In genomic region chr22:44200855-44201550, GRCh38 we compare ENCODE assay signal across 19 cellular contexts. TPM values are rescaled to one million over a fixed set of nuclear protein-coding genes. Genes with fewer than 3 reads are reported as not detected.
DNase-seq lines count a peak whose midpoint lies in the region; ATAC-seq and TF ChIP-seq lines count a peak whose summit lies in the region.
"Had no signal": no experiment of that assay in that cellular context is flagged by ENCODE, and none has a peak within 500 bp of the region (broad histone marks: within the 10 kb centered on the region; RNA-seq: fewer than 3 reads in every experiment).

No MANE protein-coding gene starts in this region.

- no peak overlapping the region for H3K4me3 Mint-ChIP-seq in activated T-helper 2 cell treated with anti-CD3 and anti-CD28 coated beads, Interferon-gamma antibody, Interleukin-2, Interleukin-4, amounts not matched to agents 10 μg/mL and 5 μg/mL and 100 μg/mL, durations not matched to agents 14 hours and 24 hours and 36 hours (ENCODE audit: low read depth)
- H3K4me3 Mint-ChIP-seq: activated CD4-positive, alpha-beta memory T cell treated with anti-CD3 and anti-CD28 coated beads for 36 hours; mesothelial cell of epicardium had no signal

- no peaks in the 10 kb centered on the region for H3K9me3 Mint-ChIP-seq in activated T-helper 2 cell treated with anti-CD3 and anti-CD28 coated beads, Interferon-gamma antibody, Interleukin-2, Interleukin-4, amounts not matched to agents 10 μg/mL and 5 μg/mL and 100 μg/mL, durations not matched to agents 14 hours and 24 hours and 36 hours
- H3K9me3 Mint-ChIP-seq: activated CD4-positive, alpha-beta memory T cell treated with anti-CD3 and anti-CD28 coated beads for 36 hours; mesothelial cell of epicardium had no signal

- TF ChIP-seq CTCF in left ventricle myocardium inferior (IDR thresholded peaks at IDR 0.05; ENCODE audit: borderline replicate concordance) (no peak), Loucy (conservative IDR thresholded peaks at IDR 0.05; ENCODE audit: low read length) (no peak), gastroesophageal sphincter (IDR thresholded peaks at IDR 0.05) (no peak)

- ATAC-seq in Right ventricle myocardium superior (ENCODE audit: poor library complexity): peak; percentile 26
- ATAC-seq in gastroesophageal sphincter: peak; percentile 25
- no peak for ATAC-seq in aorta (ENCODE audit: low FRiP score)

- no peak overlapping the region for H3K27ac Mint-ChIP-seq in activated T-helper 2 cell treated with anti-CD3 and anti-CD28 coated beads, Interferon-gamma antibody, Interleukin-2, Interleukin-4, amounts not matched to agents 10 μg/mL and 5 μg/mL and 100 μg/mL, durations not matched to agents 14 hours and 24 hours and 36 hours
- H3K27ac Mint-ChIP-seq: activated CD4-positive, alpha-beta memory T cell treated with anti-CD3 and anti-CD28 coated beads for 36 hours had no signal

- H3K27ac ChIP-seq in left ventricle myocardium inferior (replicated peaks) (no peak overlapping the region), gastroesophageal sphincter (no peak overlapping the region), aorta (ENCODE audit: low read depth in 1 of 2, low read length in 2 of 2) (no peak overlapping the region)
- H3K27ac ChIP-seq: ascending aorta, esophagus squamous epithelium, PC-9, right atrium auricular region had no signal

- no peaks in the 10 kb centered on the region for H3F3A ChIP-seq in Loucy (ENCODE audit: low read depth)

- H3K27me3 ChIP-seq in left ventricle myocardium inferior (ENCODE audit: low read depth) (peaks cover 67% of the 10 kb centered on the region), Loucy (ENCODE audit: insufficient read depth, low read length, poor library complexity, severe bottlenecking) (no peaks in the 10 kb centered on the region), gastroesophageal sphincter (peaks cover 63% of the 10 kb centered on the region), aorta (ENCODE audit: control insufficient read depth in 1 of 2, insufficient read depth in 2 of 2, low read length in 1 of 2) (no peaks in the 10 kb centered on the region)
- H3K27me3 ChIP-seq: ascending aorta, right atrium auricular region had no signal

- H4K20me1 ChIP-seq in Loucy (ENCODE audit: insufficient read depth, low read length, poor library complexity, severe bottlenecking): no peaks in the 10 kb centered on the region

- H3K4me1 Mint-ChIP-seq in activated T-helper 2 cell treated with anti-CD3 and anti-CD28 coated beads, Interferon-gamma antibody, Interleukin-2, Interleukin-4, amounts not matched to agents 10 μg/mL and 5 μg/mL and 100 μg/mL, durations not matched to agents 14 hours and 24 hours and 36 hours (ENCODE audit: low read depth): no peaks in the 10 kb centered on the region

- H3K4me2 ChIP-seq in Loucy (ENCODE audit: low read depth, low read length, poor library complexity, severe bottlenecking): peak overlapping the region; percentile 49
- H3K4me2 ChIP-seq: PC-9, SK-N-SH had no signal

- H3K79me2 ChIP-seq in Loucy (ENCODE audit: insufficient read depth, low read length): no peaks in the 10 kb centered on the region

- H3K9ac ChIP-seq in Loucy (ENCODE audit: low read depth, low read length, poor library complexity, severe bottlenecking): peak overlapping the region; percentile 64
- H3K9ac ChIP-seq: SK-N-SH had no signal

- TF ChIP-seq POLR2A in gastroesophageal sphincter (IDR thresholded peaks at IDR 0.05): no peak

- H3K36me3 Mint-ChIP-seq in activated T-helper 2 cell treated with anti-CD3 and anti-CD28 coated beads, Interferon-gamma antibody, Interleukin-2, Interleukin-4, amounts not matched to agents 10 μg/mL and 5 μg/mL and 100 μg/mL, durations not matched to agents 14 hours and 24 hours and 36 hours (ENCODE audit: low read depth): peaks cover 58% of the 10 kb centered on the region
- H3K36me3 Mint-ChIP-seq: mesothelial cell of epicardium had no signal

- H3K27me3 Mint-ChIP-seq in activated T-helper 2 cell treated with anti-CD3 and anti-CD28 coated beads, Interferon-gamma antibody, Interleukin-2, Interleukin-4, amounts not matched to agents 10 μg/mL and 5 μg/mL and 100 μg/mL, durations not matched to agents 14 hours and 24 hours and 36 hours (ENCODE audit: low read depth): no peaks in the 10 kb centered on the region
- H3K27me3 Mint-ChIP-seq: activated CD4-positive, alpha-beta memory T cell treated with anti-CD3 and anti-CD28 coated beads for 36 hours had no signal

- no peaks in the 10 kb centered on the region for H3K9me2 ChIP-seq in Loucy (replicated peaks; ENCODE audit: low read depth, low read length)
- H3K9me2 ChIP-seq: SK-N-SH had no signal

- no peak for TF ChIP-seq EP300 in gastroesophageal sphincter (IDR thresholded peaks at IDR 0.05)

- H2AFZ ChIP-seq in Loucy (ENCODE audit: low read length): no peak overlapping the region
- H2AFZ ChIP-seq: PC-9 had no signal

- DNase-seq in Right ventricle myocardium superior: no peak
- DNase-seq in left ventricle myocardium inferior: no peak
- peak; percentile 50 to 57 for DNase-seq in aorta
- DNase-seq in dedifferentiated amniotic fluid mesenchymal stem cell (ENCODE audit: extremely low spot score): no peak
- DNase-seq in activated T-helper 2 cell treated with anti-CD3 and anti-CD28 coated beads, Interferon-gamma antibody, Interleukin-2, Interleukin-4, amounts not matched to agents 10 μg/mL and 5 μg/mL and 100 μg/mL, durations not matched to agents 14 hours and 24 hours and 36 hours (ENCODE audit: low spot score): no peak
- DNase-seq: activated CD4-positive, alpha-beta memory T cell treated with anti-CD3 and anti-CD28 coated beads for 36 hours; esophagus squamous epithelium; HCEC 1CT; islet precursor cell; NCI-H2081; NCI-H748 treated with DMSO at 0.1 percent for 48 hours; PC-9; SK-N-SH; substantia nigra had no signal

- H3K36me3 ChIP-seq in left ventricle myocardium inferior (no peaks in the 10 kb centered on the region), Loucy (ENCODE audit: insufficient read depth, low read length) (peaks cover 4% of the 10 kb centered on the region; the same call in 1 of the 2 replicates), gastroesophageal sphincter (no peaks in the 10 kb centered on the region), aorta (ENCODE audit: control insufficient read depth in 1 of 2, insufficient read depth in 2 of 2, low read length in 1 of 2) (no peaks in the 10 kb centered on the region)
- H3K36me3 ChIP-seq: ascending aorta, esophagus squamous epithelium, right atrium auricular region had no signal

- no peak overlapping the region for H3K4me3 ChIP-seq in left ventricle myocardium inferior
- H3K4me3 ChIP-seq in Loucy (ENCODE audit: low read length, poor library complexity, severe bottlenecking): peak overlapping the region; percentile 15
- no peak overlapping the region for H3K4me3 ChIP-seq in gastroesophageal sphincter
- H3K4me3 ChIP-seq in aorta (ENCODE audit: low read length in 2 of 2): no peak overlapping the region
- H3K4me3 ChIP-seq: ascending aorta, esophagus squamous epithelium, PC-9, right atrium auricular region had no signal

- 66 to 80% methylated on average over 1 to 7 of the region's 17 CpGs for WGBS in gastroesophageal sphincter (ENCODE audit: low coverage in 1 of 2), 2 donors
- 90 to 92% methylated on average over 17 of the region's 17 CpGs for WGBS in aorta, 2 donors

- H3K4me1 ChIP-seq in left ventricle myocardium inferior (peaks cover 4% of the 10 kb centered on the region), Loucy (ENCODE audit: insufficient read depth, low read length, poor library complexity, severe bottlenecking) (peaks cover 27% of the 10 kb centered on the region), gastroesophageal sphincter (peaks cover 0 to 8% (median 0%) of the 10 kb centered on the region in 3 donors), aorta (ENCODE audit: control insufficient read depth in 1 of 2, insufficient read depth in 2 of 2, low read length in 2 of 2) (no peaks in the 10 kb centered on the region)
- H3K4me1 ChIP-seq: ascending aorta, right atrium auricular region had no signal

- H3K9me3 ChIP-seq in left ventricle myocardium inferior (replicated peaks) (no peaks in the 10 kb centered on the region), Loucy (ENCODE audit: insufficient read depth, low read depth, low read length) (no peaks in the 10 kb centered on the region), gastroesophageal sphincter (no peaks in the 10 kb centered on the region), aorta (ENCODE audit: control insufficient read depth, low read length) (no peaks in the 10 kb centered on the region)
- H3K9me3 ChIP-seq: ascending aorta, esophagus squamous epithelium, right atrium auricular region, SK-N-SH had no signal

- intact Hi-C loops in Right ventricle myocardium superior (cut with DNase I): no loop called here
- intact Hi-C loops in left ventricle myocardium inferior (cut with micrococcal nuclease): no loop called here
- intact Hi-C loops in aorta (cut with DNase I): no loop called here
- intact Hi-C loops in activated T-helper 2 cell treated with anti-CD3 and anti-CD28 coated beads, Interferon-gamma antibody, Interleukin-2, Interleukin-4, amounts not matched to agents 10 μg/mL and 5 μg/mL and 100 μg/mL, durations not matched to agents 14 hours and 24 hours and 36 hours (cut with micrococcal nuclease): no loop called here

RNA-seq across cellular contexts. Expression of gene PARVG, which starts 20.3 kb away (rescaled TPM):
- total RNA-seq in Right ventricle myocardium superior (3.5 TPM), left ventricle myocardium inferior (2.8 TPM), gastroesophageal sphincter (10 to 100 TPM in 2 of 4 donors, 1 to 10 TPM in 2; 7.0 to 18.2 (median 11.3) TPM), aorta (10 to 100 TPM; 15.2 to 29.7 TPM)
- polyA plus RNA-seq in aorta: 10 to 100 TPM in 1 of 2 donors, 1 to 10 TPM in 1; 3.5 to 17.5 TPM
- total RNA-seq in activated T-helper 2 cell treated with anti-CD3 and anti-CD28 coated beads, Interferon-gamma antibody, Interleukin-2, Interleukin-4, amounts not matched to agents 10 μg/mL and 5 μg/mL and 100 μg/mL, durations not matched to agents 14 hours and 24 hours and 36 hours: 73.5 and 75.6 TPM in 2 replicates
- total RNA-seq: PC-9 had no signal

Comparison
In these comparisons a context has a peak if more than half of its experiments do, and no peak if none do; other contexts are left out.
1. DNase-seq: peak in aorta (2 of 2); none in Right ventricle myocardium superior (single experiment), left ventricle myocardium inferior (single experiment), dedifferentiated amniotic fluid mesenchymal stem cell (single experiment) and activated T-helper 2 cell treated with anti-CD3 and anti-CD28 coated beads, Interferon-gamma antibody, Interleukin-2, Interleukin-4, amounts not matched to agents 10 μg/mL and 5 μg/mL and 100 μg/mL, durations not matched to agents 14 hours and 24 hours and 36 hours (single experiment).